In the genomic region with DNA sequence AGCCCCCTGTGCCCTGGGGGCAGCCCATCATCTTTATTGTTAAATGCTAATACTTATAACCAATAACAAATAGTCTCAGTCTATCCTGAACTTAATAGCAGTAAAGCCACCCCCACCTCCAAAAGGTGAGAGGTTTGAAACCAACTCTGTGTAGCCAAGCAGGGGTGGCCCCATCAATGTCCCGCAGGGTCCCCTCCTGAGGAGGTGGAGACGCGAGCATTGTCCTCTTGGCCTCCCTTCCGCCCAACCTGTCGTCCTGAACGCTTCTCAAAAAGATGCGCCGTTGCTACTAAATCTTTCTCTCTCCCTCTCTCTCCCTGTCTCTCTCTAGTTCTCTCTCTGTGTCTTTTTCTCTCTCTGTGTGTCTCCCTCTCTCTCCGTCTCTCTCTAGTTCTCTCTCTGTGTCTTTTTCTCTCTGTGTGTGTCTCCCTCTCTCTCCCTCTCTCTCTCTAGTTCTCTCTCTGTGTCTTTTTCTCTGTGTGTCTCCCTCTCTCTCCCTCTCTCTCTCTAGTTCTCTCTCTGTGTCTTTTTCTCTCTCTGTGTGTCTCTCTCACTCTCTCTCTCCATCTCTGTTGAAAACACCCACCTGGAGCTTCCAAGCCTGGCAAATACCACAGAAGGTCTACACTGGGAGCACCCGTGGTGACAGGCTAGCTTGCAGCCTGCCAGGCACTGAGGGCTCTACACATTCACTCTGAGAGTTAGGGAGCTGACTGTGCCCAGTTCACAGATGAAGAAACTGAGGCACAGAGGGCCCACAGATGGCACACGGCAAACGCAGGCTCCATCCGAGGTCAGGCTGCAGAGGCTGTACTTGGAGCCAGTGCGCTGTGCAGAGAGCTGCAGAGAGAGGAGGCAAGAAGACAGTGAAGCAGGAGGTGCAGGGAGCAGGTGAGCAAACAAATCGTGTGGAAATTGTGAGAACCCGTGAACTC, we compare ENCODE assay signal across 19 cellular contexts.
"Had no signal": no experiment of that assay in that cellular context is flagged by ENCODE, and none has a peak within 500 bp of the region (broad histone marks: within the 10 kb centered on the region; RNA-seq: fewer than 3 reads in every experiment).

No MANE protein-coding gene starts in this region.

- H3K27me3 ChIP-seq: hepatocyte had no signal

- H3K9me3 Mint-ChIP-seq: immature natural killer cell had no signal

- H3K36me3 Mint-ChIP-seq: activated CD4-positive, alpha-beta memory T cell treated with anti-CD3 and anti-CD28 coated beads for 36 hours; activated naive CD8-positive, alpha-beta T cell treated with anti-CD3 and anti-CD28 coated beads, Interleukin-2, amount 10 ng/mL, durations not matched to agents 7 days and 5 days; immature natural killer cell; natural killer cell had no signal

- H3K4me1 Mint-ChIP-seq: activated naive CD8-positive, alpha-beta T cell treated with anti-CD3 and anti-CD28 coated beads, Interleukin-2, amount 10 ng/mL, durations not matched to agents 7 days and 5 days; immature natural killer cell; natural killer cell had no signal

- H3K27ac Mint-ChIP-seq: activated CD4-positive, alpha-beta memory T cell treated with anti-CD3 and anti-CD28 coated beads for 36 hours; activated naive CD4-positive, alpha-beta T cell treated with anti-CD3 and anti-CD28 coated beads for 36 hours; activated naive CD8-positive, alpha-beta T cell treated with anti-CD3 and anti-CD28 coated beads, Interleukin-2, amount 10 ng/mL, durations not matched to agents 7 days and 5 days; activated T-cell treated with anti-CD3 and anti-CD28 coated beads, Interleukin-2, amount 50 U/mL, for 72 hours; immature natural killer cell; natural killer cell had no signal

- H3K4me3 Mint-ChIP-seq: activated CD4-positive, alpha-beta memory T cell treated with anti-CD3 and anti-CD28 coated beads for 36 hours; activated naive CD4-positive, alpha-beta T cell treated with anti-CD3 and anti-CD28 coated beads for 36 hours; activated naive CD8-positive, alpha-beta T cell treated with anti-CD3 and anti-CD28 coated beads, Interleukin-2, amount 10 ng/mL, durations not matched to agents 7 days and 5 days; activated T-cell treated with anti-CD3 and anti-CD28 coated beads, Interleukin-2, amount 50 U/mL, for 72 hours; immature natural killer cell; mesothelial cell of epicardium; natural killer cell had no signal

- H3K27ac ChIP-seq: coronary artery, esophagus muscularis mucosa, hepatocyte, left lung, spleen had no signal

- DNase-seq: activated CD4-positive, alpha-beta memory T cell treated with anti-CD3 and anti-CD28 coated beads for 36 hours; activated CD4-positive, alpha-beta T cell treated with anti-CD3 and anti-CD28 coated beads for 48 hours; activated effector memory CD4-positive, alpha-beta T cell treated with Interleukin-2 at 50 U/mL for 16 hours; activated naive CD4-positive, alpha-beta T cell treated with anti-CD3 and anti-CD28 coated beads for 36 hours; activated naive CD8-positive, alpha-beta T cell treated with anti-CD3 and anti-CD28 coated beads, Interleukin-2, amount 10 ng/mL, durations not matched to agents 7 days and 5 days; activated T-cell treated with anti-CD3 and anti-CD28 coated beads, Interleukin-2, amount 50 U/mL, for 72 hours; amniotic stem cell; glutamatergic neuron; immature natural killer cell; left lung; natural killer cell; nucleus accumbens; stimulated activated CD4-positive, alpha-beta T cell treated with anti-CD3 and anti-CD28 coated beads, Interleukin-4, amount 100 ng/mL, for 1 hour; stimulated activated naive CD8-positive, alpha-beta T cell treated with anti-CD3 and anti-CD28 coated beads, Interleukin-15, Interleukin-2, amounts not matched to agents 100 U/mL and 50 U/mL, for 24 hours had no signal

- H3K27me3 Mint-ChIP-seq: activated CD4-positive, alpha-beta memory T cell treated with anti-CD3 and anti-CD28 coated beads for 36 hours had no signal
